In the genomic region with DNA sequence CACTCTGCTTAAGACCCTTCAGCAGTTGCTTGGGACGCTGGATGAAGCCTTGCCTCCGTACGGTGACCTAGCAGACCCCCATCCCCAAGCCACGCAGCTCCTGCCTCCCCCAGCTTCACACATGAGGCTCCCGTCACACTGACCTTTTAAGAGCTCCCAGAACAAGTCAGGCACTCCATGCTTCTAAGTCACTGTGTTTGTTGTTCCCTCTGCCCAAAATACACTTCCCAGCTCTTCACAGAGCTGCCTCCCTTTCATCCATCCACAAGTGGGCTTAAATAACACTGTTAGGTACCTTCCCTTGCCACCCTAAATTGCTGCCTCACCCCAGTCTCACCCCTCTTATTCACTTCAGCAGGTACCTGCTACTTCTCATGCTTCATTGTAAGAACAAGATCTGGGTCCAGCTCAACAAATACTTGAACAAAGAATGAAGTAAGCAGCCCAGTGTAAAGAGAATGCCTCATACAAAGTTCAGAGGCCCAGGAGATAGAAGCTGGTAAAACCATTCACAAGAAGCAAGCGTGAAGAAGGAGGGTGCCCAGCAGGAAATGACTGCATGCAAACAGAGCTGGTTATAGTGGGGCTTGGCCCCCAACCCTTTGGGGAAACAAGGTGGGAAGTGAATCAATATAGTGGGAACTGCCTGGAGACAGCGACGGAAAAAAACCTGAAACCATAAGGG, we compare ENCODE assay signal across 11 cellular contexts. TPM values are rescaled to one million over a fixed set of nuclear protein-coding genes. Genes with fewer than 3 reads are reported as not detected.
DNase-seq lines count a peak whose midpoint lies in the region; ATAC-seq and TF ChIP-seq lines count a peak whose summit lies in the region.
"Had no signal": no experiment of that assay in that cellular context is flagged by ENCODE, and none has a peak within 500 bp of the region (broad histone marks: within the 10 kb centered on the region; RNA-seq: fewer than 3 reads in every experiment).

No MANE protein-coding gene starts in this region.

- no peak for ATAC-seq in CD4-positive, CD25-positive, alpha-beta regulatory T cell (ENCODE audit: low read depth in 2 of 2)
- peak in 1 of 2 donors; percentile 23 for ATAC-seq in activated naive CD4-positive, alpha-beta T cell treated with anti-CD3 and anti-CD28 coated beads, Interleukin-2, amount 50 U/mL, for 72 hours
- ATAC-seq in HG02852 (IDR thresholded peaks at IDR 0.05; ENCODE audit: unreplicated experiment) (no peak), HG02840 (IDR thresholded peaks at IDR 0.05; ENCODE audit: low FRiP score, unreplicated experiment) (no peak)

- peaks cover 96% of the 10 kb centered on the region for H3K4me1 ChIP-seq in CD4-positive, CD25-positive, alpha-beta regulatory T cell (ENCODE audit: control insufficient read depth, insufficient read depth, low read length, poor library complexity, severe bottlenecking)

- H3K9me3 Mint-ChIP-seq in CD4-positive, CD25-positive, alpha-beta regulatory T cell: no peaks in the 10 kb centered on the region
- no peaks in the 10 kb centered on the region for H3K9me3 Mint-ChIP-seq in activated naive CD4-positive, alpha-beta T cell treated with anti-CD3 and anti-CD28 coated beads, Interleukin-2, amount 50 U/mL, for 72 hours
- no peaks in the 10 kb centered on the region for H3K9me3 Mint-ChIP-seq in mesothelial cell of epicardium

- H3K4me3 ChIP-seq in CD4-positive, CD25-positive, alpha-beta regulatory T cell (ENCODE audit: low read depth, low read length): peak overlapping the region; percentile 92
- H3K4me3 ChIP-seq: skin epidermis had no signal

- no peaks in the 10 kb centered on the region for H3K27me3 ChIP-seq in CD4-positive, CD25-positive, alpha-beta regulatory T cell (ENCODE audit: control insufficient read depth, insufficient read depth, low read length)

- peak overlapping the region; percentile 93 to 98 (median 97) for H3K27ac Mint-ChIP-seq in CD4-positive, CD25-positive, alpha-beta regulatory T cell
- H3K27ac Mint-ChIP-seq in activated naive CD4-positive, alpha-beta T cell treated with anti-CD3 and anti-CD28 coated beads, Interleukin-2, amount 50 U/mL, for 72 hours: peak overlapping the region; percentile 91 to 94
- peak overlapping the region; percentile 25 for H3K27ac Mint-ChIP-seq in mesothelial cell of epicardium

- H3K27ac ChIP-seq in CD4-positive, CD25-positive, alpha-beta regulatory T cell (ENCODE audit: insufficient read depth, low read length, poor library complexity, severe bottlenecking): peak overlapping the region; percentile 94

- DNase-seq in CD4-positive, CD25-positive, alpha-beta regulatory T cell: peak in 1 of 3 donors; percentile 41
- DNase-seq in DMS53 (lab: John Stamatoyannopoulos, UW) (peak; percentile 84), mesothelial cell of epicardium (ENCODE audit: low spot score in 2 of 2, unreplicated experiment in 2 of 2) (no peak), kidney glomerular epithelial cell (lab: John Stamatoyannopoulos, UW) (no peak), NCI-H146 (lab: John Stamatoyannopoulos, UW) (no peak)
- no peak for DNase-seq in activated naive CD4-positive, alpha-beta T cell treated with anti-CD3 and anti-CD28 coated beads, Interleukin-2, amount 50 U/mL, for 72 hours (ENCODE audit: low spot score in 2 of 2)
- DNase-seq: activated gamma-delta T cell treated with Interleukin-2 at 50 U/mL for 16 hours, kidney had no signal

- H3K36me3 Mint-ChIP-seq in CD4-positive, CD25-positive, alpha-beta regulatory T cell: peaks cover 14% of the 10 kb centered on the region
- H3K36me3 Mint-ChIP-seq in activated naive CD4-positive, alpha-beta T cell treated with anti-CD3 and anti-CD28 coated beads, Interleukin-2, amount 50 U/mL, for 72 hours: peaks cover 13 to 52% of the 10 kb centered on the region in 2 donors
- H3K36me3 Mint-ChIP-seq in mesothelial cell of epicardium: peaks cover 8% of the 10 kb centered on the region

- H3K4me1 Mint-ChIP-seq in CD4-positive, CD25-positive, alpha-beta regulatory T cell: peaks cover 31 to 96% (median 68%) of the 10 kb centered on the region in 4 donors
- peaks cover 42% of the 10 kb centered on the region for H3K4me1 Mint-ChIP-seq in mesothelial cell of epicardium

- no peak for TF ChIP-seq CTCF in mesothelial cell of epicardium (IDR thresholded peaks at IDR 0.05; ENCODE audit: unreplicated experiment)

- peak overlapping the region in 3 of 4 donors; percentile 46 to 96 (median 95) for H3K4me3 Mint-ChIP-seq in CD4-positive, CD25-positive, alpha-beta regulatory T cell
- H3K4me3 Mint-ChIP-seq in mesothelial cell of epicardium: no peak overlapping the region

- H3K9me3 ChIP-seq in CD4-positive, CD25-positive, alpha-beta regulatory T cell (ENCODE audit: control insufficient read depth in 2 of 2, low read length in 2 of 2): no peaks in the 10 kb centered on the region

- H3K27me3 Mint-ChIP-seq in CD4-positive, CD25-positive, alpha-beta regulatory T cell: peaks cover 4% of the 10 kb centered on the region
- H3K27me3 Mint-ChIP-seq in mesothelial cell of epicardium (ENCODE audit: low read depth): no peaks in the 10 kb centered on the region

- H3K36me3 ChIP-seq in CD4-positive, CD25-positive, alpha-beta regulatory T cell (ENCODE audit: control insufficient read depth, insufficient read depth, low read length): peaks cover 3% of the 10 kb centered on the region

RNA-seq across cellular contexts. Expression of gene ZC3H7A, which starts 5.8 kb away (rescaled TPM):
- 157 TPM for total RNA-seq in CD4-positive, CD25-positive, alpha-beta regulatory T cell
- 10 to 100 TPM; 43.3 to 49.5 (median 47.5) TPM for polyA plus RNA-seq in CD4-positive, CD25-positive, alpha-beta regulatory T cell
- total RNA-seq in activated naive CD4-positive, alpha-beta T cell treated with anti-CD3 and anti-CD28 coated beads, Interleukin-2, amount 50 U/mL, for 72 hours: 100 to 1,000 TPM; 108 to 150 TPM
- 57.6 to 70.7 TPM (median 66.7 TPM) in 3 replicates for total RNA-seq in mesothelial cell of epicardium

RNA-seq across cellular contexts. Expression of gene TXNDC11, which starts 48.6 kb away (rescaled TPM):
- total RNA-seq in CD4-positive, CD25-positive, alpha-beta regulatory T cell: 178 TPM
- 10 to 100 TPM; 64.9 to 77.2 (median 70.0) TPM for polyA plus RNA-seq in CD4-positive, CD25-positive, alpha-beta regulatory T cell
- 10 to 100 TPM; 26.3 to 32.9 TPM for total RNA-seq in activated naive CD4-positive, alpha-beta T cell treated with anti-CD3 and anti-CD28 coated beads, Interleukin-2, amount 50 U/mL, for 72 hours
- total RNA-seq in mesothelial cell of epicardium: 27.5 to 30.5 TPM (median 27.8 TPM) in 3 replicates

Comparison
In these comparisons a context has a peak if more than half of its experiments do, and no peak if none do; other contexts are left out.
1. H3K27ac Mint-ChIP-seq: peak in every context shown above with its lines; median percentile 97 in CD4-positive, CD25-positive, alpha-beta regulatory T cell; 92 in activated naive CD4-positive, alpha-beta T cell treated with anti-CD3 and anti-CD28 coated beads, Interleukin-2, amount 50 U/mL, for 72 hours; 25 in mesothelial cell of epicardium.